ENCODE assay signal across 17 cellular contexts in genomic region chr9:99563364-99563763, GRCh38.
DNase-seq lines count a peak whose midpoint lies in the region; ATAC-seq and TF ChIP-seq lines count a peak whose summit lies in the region.
"Had no signal": no experiment of that assay in that cellular context is flagged by ENCODE, and none has a peak within 500 bp of the region (broad histone marks: within the 10 kb centered on the region; RNA-seq: fewer than 3 reads in every experiment).

No MANE protein-coding gene starts in this region.

- no peak overlapping the region for H3K27ac ChIP-seq in C4-2B
- H3K27ac ChIP-seq: ovary had no signal

- H3K4me3 ChIP-seq in fibroblast of mammary gland (ENCODE audit: control insufficient read depth, low read depth, low read length), result no peak overlapping the region
- H3K4me3 ChIP-seq: ovary had no signal

- TF ChIP-seq CTCF in C4-2B (conservative IDR thresholded peaks at IDR 0.05) (peak; percentile 42), fibroblast of mammary gland (conservative IDR thresholded peaks at IDR 0.05; ENCODE audit: control insufficient read depth, insufficient read depth, low read depth, low read length) (peak; percentile 29)

- DNase-seq in HT-29 (ENCODE audit: low spot score), result peak; percentile 23
- DNase-seq in SK-N-DZ (ENCODE audit: low spot score), result peak; percentile 30
- peak; percentile 11 for DNase-seq in fibroblast of mammary gland (ENCODE audit: low read depth)
- DNase-seq in HPDE6-E6E7 (ENCODE audit: extremely low spot score), result no peak
- DNase-seq in DMS153 treated with DMSO at 0.1 percent for 48 hours (lab: John Stamatoyannopoulos, UW; ENCODE audit: unreplicated experiment), result no peak
- no peak for DNase-seq in Right ventricle myocardium inferior (ENCODE audit: missing footprints)
- DNase-seq: CD4-positive, alpha-beta T cell; DMS53; hypothalamus; MM.1S; NCI-H146; NCI-H2227 treated with DMSO at 0.1 percent for 48 hours; ovary had no signal

- ATAC-seq in GM21447 (IDR thresholded peaks at IDR 0.05; ENCODE audit: unreplicated experiment) (no peak), Right ventricle myocardium inferior (no peak)
- ATAC-seq: sciatic nerve; stimulated activated effector memory CD8-positive, alpha-beta T cell treated with anti-CD3 and anti-CD28 coated beads, Interleukin-12 subunit alpha, Interleukin-12 subunit beta, amount 100 ng/mL, for 72 hours had no signal

- intact Hi-C loops in Right ventricle myocardium inferior (cut with DNase I), result loop anchor here (2.0 to 5.0 kb wide), 2 partner anchors 205 to 259 kb away; partner anchors contain the start of gene NR4A3

Comparison
In these comparisons a context has a peak if more than half of its experiments do, and no peak if none do; other contexts are left out.
1. DNase-seq: peak in HT-29 (single experiment), SK-N-DZ (single experiment) and fibroblast of mammary gland (single experiment); none in HPDE6-E6E7 (single experiment), DMS153 treated with DMSO at 0.1 percent for 48 hours (single experiment) and Right ventricle myocardium inferior (single experiment).